1 cellular context compared by ENCODE assay signal in the genomic region with DNA sequence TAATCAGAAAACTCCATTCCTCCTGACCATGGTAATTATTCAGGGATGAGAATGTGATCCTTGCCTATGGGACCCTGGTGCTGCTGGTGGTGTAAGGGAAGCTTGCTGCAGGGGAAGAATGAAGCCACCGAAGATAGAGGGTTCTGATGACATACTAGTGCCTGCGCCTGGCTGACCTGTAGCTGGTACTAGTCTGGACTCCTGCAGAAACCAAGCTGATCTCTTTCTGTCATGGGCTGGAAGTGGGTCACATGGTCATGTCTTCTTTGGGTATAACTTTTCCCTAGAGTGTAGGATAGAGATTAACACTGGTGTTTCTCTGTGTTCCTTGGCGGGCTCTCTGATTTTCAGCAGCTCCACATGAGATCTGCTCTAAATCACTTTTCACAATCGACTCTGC.
TF ChIP-seq lines count a peak whose summit lies in the region.

No MANE protein-coding gene starts in this region.

TF ChIP-seq in HepG2, 621 proteins besides CTCF, POLR2A, EP300 and RAD21:
- TF ChIP-seq E2F2 (CRISPR knock-in tag; IDR thresholded peaks at IDR 0.05; ENCODE audit: borderline replicate concordance): no peak
- TF ChIP-seq, protein P1, sequence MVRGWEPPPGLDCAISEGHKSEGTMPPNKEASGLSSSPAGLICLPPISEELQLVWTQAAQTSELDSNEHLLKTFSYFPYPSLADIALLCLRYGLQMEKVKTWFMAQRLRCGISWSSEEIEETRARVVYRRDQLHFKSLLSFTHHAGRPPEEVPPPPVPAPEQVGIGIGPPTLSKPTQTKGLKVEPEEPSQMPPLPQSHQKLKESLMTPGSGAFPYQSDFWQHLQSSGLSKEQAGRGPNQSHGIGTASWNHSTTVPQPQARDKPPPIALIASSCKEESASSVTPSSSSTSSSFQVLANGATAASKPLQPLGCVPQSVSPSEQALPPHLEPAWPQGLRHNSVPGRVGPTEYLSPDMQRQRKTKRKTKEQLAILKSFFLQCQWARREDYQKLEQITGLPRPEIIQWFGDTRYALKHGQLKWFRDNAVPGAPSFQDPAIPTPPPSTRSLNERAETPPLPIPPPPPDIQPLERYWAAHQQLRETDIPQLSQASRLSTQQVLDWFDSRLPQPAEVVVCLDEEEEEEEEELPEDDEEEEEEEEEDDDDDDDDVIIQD (CRISPR knock-in tag; IDR thresholded peaks at IDR 0.05; ENCODE audit: low read depth): no peak
- TF ChIP-seq, protein P2, sequence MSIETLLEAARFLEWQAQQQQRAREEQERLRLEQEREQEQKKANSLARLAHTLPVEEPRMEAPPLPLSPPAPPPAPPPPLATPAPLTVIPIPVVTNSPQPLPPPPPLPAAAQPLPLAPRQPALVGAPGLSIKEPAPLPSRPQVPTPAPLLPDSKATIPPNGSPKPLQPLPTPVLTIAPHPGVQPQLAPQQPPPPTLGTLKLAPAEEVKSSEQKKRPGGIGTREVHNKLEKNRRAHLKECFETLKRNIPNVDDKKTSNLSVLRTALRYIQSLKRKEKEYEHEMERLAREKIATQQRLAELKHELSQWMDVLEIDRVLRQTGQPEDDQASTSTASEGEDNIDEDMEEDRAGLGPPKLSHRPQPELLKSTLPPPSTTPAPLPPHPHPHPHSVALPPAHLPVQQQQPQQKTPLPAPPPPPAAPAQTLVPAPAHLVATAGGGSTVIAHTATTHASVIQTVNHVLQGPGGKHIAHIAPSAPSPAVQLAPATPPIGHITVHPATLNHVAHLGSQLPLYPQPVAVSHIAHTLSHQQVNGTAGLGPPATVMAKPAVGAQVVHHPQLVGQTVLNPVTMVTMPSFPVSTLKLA (IDR thresholded peaks at IDR 0.05): no peak
- no peak for TF ChIP-seq DRAP1 (CRISPR knock-in tag; IDR thresholded peaks at IDR 0.05)
- 0 out of 2 replicates have a peak, but pooled peaks have one; percentile 24 for TF ChIP-seq ARID4A (CRISPR knock-in tag; IDR thresholded peaks at IDR 0.05; ENCODE audit: borderline replicate concordance)
- 0 out of 2 replicates have a peak, but pooled peaks have one; percentile 66 for TF ChIP-seq MTERF4 (CRISPR knock-in tag; IDR thresholded peaks at IDR 0.05)
- no peak for TF ChIP-seq U2AF2 (IDR thresholded peaks at IDR 0.05; ENCODE audit: low read depth, low read length)
- no peak for TF ChIP-seq REPIN1 (CRISPR knock-in tag; IDR thresholded peaks at IDR 0.05; ENCODE audit: borderline replicate concordance, low read depth)
TF ChIP-seq in HepG2: peak in this region for 2.
